In genomic region chr4:26303008-26303407, GRCh38 we compare ENCODE assay signal across 33 cellular contexts.
"Had no signal": no experiment of that assay in that cellular context is flagged by ENCODE, and none has a peak within 500 bp of the region (broad histone marks: within the 10 kb centered on the region; RNA-seq: fewer than 3 reads in every experiment).

No MANE protein-coding gene starts in this region.

- FAIRE-seq: frontal cortex had no signal

- H3K27me3 ChIP-seq: ascending aorta, breast epithelium, cardiac muscle cell, colonic mucosa, dorsolateral prefrontal cortex had no signal

- H3K27ac ChIP-seq: ascending aorta, breast epithelium, cardiac muscle cell, colonic mucosa, dorsolateral prefrontal cortex, WERI-Rb-1 had no signal

- H3K36me3 ChIP-seq: ascending aorta, breast epithelium, cardiac muscle cell, colonic mucosa, WERI-Rb-1 had no signal

- H3K27ac Mint-ChIP-seq: activated CD4-positive, alpha-beta memory T cell treated with anti-CD3 and anti-CD28 coated beads, Interleukin-2, amount 10 ng/mL, durations not matched to agents 7 days and 5 days; activated CD4-positive, alpha-beta T cell treated with anti-CD3 and anti-CD28 coated beads for 36 hours; activated CD4-positive, alpha-beta T cell treated with anti-CD3 and anti-CD28 coated beads, Interleukin-2, amount 10 ng/mL, durations not matched to agents 7 days and 5 days; activated naive CD4-positive, alpha-beta T cell treated with anti-CD3 and anti-CD28 coated beads, Interleukin-2, amount 10 ng/mL, durations not matched to agents 7 days and 5 days; activated naive CD4-positive, alpha-beta T cell treated with anti-CD3 and anti-CD28 coated beads, Interleukin-2, amount 50 U/mL, for 72 hours; activated naive CD8-positive, alpha-beta T cell treated with anti-CD3 and anti-CD28 coated beads, Interleukin-2, amount 10 ng/mL, durations not matched to agents 7 days and 5 days; activated T-cell treated with anti-CD3 and anti-CD28 coated beads, Interleukin-2, amount 50 U/mL, for 24 hours; activated T-cell treated with anti-CD3 and anti-CD28 coated beads, Interleukin-2, amount 50 U/mL, for 72 hours; brain; endodermal cell; T-helper 2 cell treated with Interferon-gamma antibody and Interleukin-4, amounts not matched to agents 5 μg/mL and 100 μg/mL, for 36 hours had no signal

- DNase-seq: activated CD4-positive, alpha-beta memory T cell treated with anti-CD3 and anti-CD28 coated beads, Interleukin-2, amount 10 ng/mL, durations not matched to agents 7 days and 5 days; activated CD4-positive, alpha-beta T cell treated with anti-CD3 and anti-CD28 coated beads for 36 hours; activated CD4-positive, alpha-beta T cell treated with anti-CD3 and anti-CD28 coated beads, Interleukin-2, amount 10 ng/mL, durations not matched to agents 7 days and 5 days; activated CD4-positive, alpha-beta T cell treated with anti-CD3 and anti-CD28 coated beads, Interleukin-2, amount 50 U/mL, for 4 hours; activated CD4-positive, CD25-positive, alpha-beta regulatory T cell; activated CD4-positive, CD25-positive, alpha-beta regulatory T cell treated with anti-CD3 and anti-CD28 coated beads, Interleukin-2, amount 50 U/mL, for 72 hours; activated CD8-positive, alpha-beta memory T cell treated with anti-CD3 and anti-CD28 coated beads, Interleukin-2, amount 50 U/mL, for 48 hours; activated gamma-delta T cell; activated naive CD4-positive, alpha-beta T cell; activated naive CD4-positive, alpha-beta T cell treated with anti-CD3 and anti-CD28 coated beads, Interleukin-2, amount 10 ng/mL, durations not matched to agents 7 days and 5 days; activated naive CD8-positive, alpha-beta T cell treated with anti-CD3 and anti-CD28 coated beads, Interleukin-2, amount 10 ng/mL, durations not matched to agents 7 days and 5 days; activated T-cell treated with anti-CD3 and anti-CD28 coated beads for 4 hours; activated T-cell treated with anti-CD3 and anti-CD28 coated beads, Interleukin-2, amount 50 U/mL, for 24 hours; activated T-cell treated with anti-CD3 and anti-CD28 coated beads, Interleukin-2, amount 50 U/mL, for 72 hours; central memory CD4-positive, alpha-beta T cell; cerebellar nuclear complex; colonic mucosa; dorsolateral prefrontal cortex; effector memory CD4-positive, alpha-beta T cell; endodermal cell; foreskin fibroblast; head of caudate nucleus; hippocampal formation; T1000; WERI-Rb-1 had no signal

- H3K9me3 ChIP-seq: ascending aorta, breast epithelium, colonic mucosa had no signal

- H3K27me3 Mint-ChIP-seq: activated CD4-positive, alpha-beta memory T cell treated with anti-CD3 and anti-CD28 coated beads, Interleukin-2, amount 10 ng/mL, durations not matched to agents 7 days and 5 days; activated CD4-positive, alpha-beta T cell treated with anti-CD3 and anti-CD28 coated beads for 36 hours; activated CD4-positive, alpha-beta T cell treated with anti-CD3 and anti-CD28 coated beads, Interleukin-2, amount 10 ng/mL, durations not matched to agents 7 days and 5 days; activated naive CD4-positive, alpha-beta T cell treated with anti-CD3 and anti-CD28 coated beads, Interleukin-2, amount 10 ng/mL, durations not matched to agents 7 days and 5 days; activated naive CD8-positive, alpha-beta T cell treated with anti-CD3 and anti-CD28 coated beads, Interleukin-2, amount 10 ng/mL, durations not matched to agents 7 days and 5 days; activated T-cell treated with anti-CD3 and anti-CD28 coated beads, Interleukin-2, amount 50 U/mL, for 24 hours had no signal

- H3K36me3 Mint-ChIP-seq: brain had no signal

- H3K4me3 ChIP-seq: ascending aorta, breast epithelium, cardiac muscle cell, colonic mucosa, dorsolateral prefrontal cortex had no signal

- ATAC-seq: activated CD4-positive, alpha-beta T cell treated with anti-CD3 and anti-CD28 coated beads for 36 hours; activated naive CD4-positive, alpha-beta T cell treated with anti-CD3 and anti-CD28 coated beads, Interleukin-2, amount 50 U/mL, for 72 hours; activated T-cell treated with anti-CD3 and anti-CD28 coated beads, Interleukin-2, amount 50 U/mL, for 72 hours; esophagus mucosa had no signal

- H3K4me3 Mint-ChIP-seq: activated CD4-positive, alpha-beta memory T cell treated with anti-CD3 and anti-CD28 coated beads, Interleukin-2, amount 10 ng/mL, durations not matched to agents 7 days and 5 days; activated CD4-positive, alpha-beta T cell treated with anti-CD3 and anti-CD28 coated beads for 36 hours; activated CD4-positive, alpha-beta T cell treated with anti-CD3 and anti-CD28 coated beads, Interleukin-2, amount 10 ng/mL, durations not matched to agents 7 days and 5 days; activated naive CD4-positive, alpha-beta T cell treated with anti-CD3 and anti-CD28 coated beads, Interleukin-2, amount 10 ng/mL, durations not matched to agents 7 days and 5 days; activated naive CD8-positive, alpha-beta T cell treated with anti-CD3 and anti-CD28 coated beads, Interleukin-2, amount 10 ng/mL, durations not matched to agents 7 days and 5 days; activated T-cell treated with anti-CD3 and anti-CD28 coated beads, Interleukin-2, amount 50 U/mL, for 24 hours; activated T-cell treated with anti-CD3 and anti-CD28 coated beads, Interleukin-2, amount 50 U/mL, for 72 hours; brain; endodermal cell; T-helper 2 cell treated with Interferon-gamma antibody and Interleukin-4, amounts not matched to agents 5 μg/mL and 100 μg/mL, for 36 hours had no signal

- H3K4me1 ChIP-seq: ascending aorta, breast epithelium, colonic mucosa had no signal

- H3K9me3 Mint-ChIP-seq: activated CD4-positive, alpha-beta T cell treated with anti-CD3 and anti-CD28 coated beads, Interleukin-2, amount 10 ng/mL, durations not matched to agents 7 days and 5 days; activated naive CD4-positive, alpha-beta T cell treated with anti-CD3 and anti-CD28 coated beads, Interleukin-2, amount 50 U/mL, for 72 hours; activated T-cell treated with anti-CD3 and anti-CD28 coated beads, Interleukin-2, amount 50 U/mL, for 24 hours; activated T-cell treated with anti-CD3 and anti-CD28 coated beads, Interleukin-2, amount 50 U/mL, for 72 hours; brain had no signal
